Comparison of ENCODE assay signal across 8 cellular contexts in genomic region chr10:90871761-90872647, GRCh38. TPM values are rescaled to one million over a fixed set of nuclear protein-coding genes. Genes with fewer than 3 reads are reported as not detected.
DNase-seq lines count a peak whose midpoint lies in the region; TF ChIP-seq lines count a peak whose summit lies in the region.

Gene RPP30, plus strand, starts transcription at chr10:90871974. Its CDS starts 13 bp downstream, at chr10:90871987.

- peak within 1 kb of the TSS; percentile 95 for H2AFZ ChIP-seq in SK-N-SH (ENCODE audit: low read depth)

- H3K27me3 Mint-ChIP-seq in activated naive CD4-positive, alpha-beta T cell treated with anti-CD3 and anti-CD28 coated beads, Interleukin-2, amount 50 U/mL, for 24 hours = peaks cover 11% of the 10 kb centered on the region

- H3K36me3 Mint-ChIP-seq in activated naive CD4-positive, alpha-beta T cell treated with anti-CD3 and anti-CD28 coated beads, Interleukin-2, amount 50 U/mL, for 24 hours = peaks cover 7% of the 10 kb centered on the region

- in situ Hi-C loops in HAP-1 (cut with MboI; ENCODE audit: low sequenced_read_pairs) = loop anchor here (25.0 kb wide), 1 partner anchor 1085 kb away; no protein-coding TSS in a partner anchor

- H3K79me2 ChIP-seq in SK-N-SH (ENCODE audit: insufficient read depth) = peaks cover 31% of the 10 kb centered on the region

- H3K4me1 ChIP-seq in HAP-1 = no peaks in the 10 kb centered on the region
- H3K4me1 ChIP-seq in SK-N-SH (ENCODE audit: control insufficient read depth in 1 of 2, insufficient read depth in 2 of 2, low read depth in 1 of 2, low read length in 1 of 2) = peaks cover 5 to 9% of the 10 kb centered on the region in 2 experiments; a peak in 3 of 4 replicates
- H3K4me1 ChIP-seq in testis = peaks cover 5% of the 10 kb centered on the region

- peak within 1 kb of the TSS; percentile 76 for H3K4me3 ChIP-seq in HAP-1
- H3K4me3 ChIP-seq in MG63 = peak within 1 kb of the TSS; percentile 97
- H3K4me3 ChIP-seq in SK-N-SH (ENCODE audit: low read depth in 2 of 2, low read length in 1 of 2) = peak within 1 kb of the TSS; percentile 88 to 91
- H3K4me3 ChIP-seq in testis = peak within 1 kb of the TSS; percentile 83

- H3K27me3 ChIP-seq in HAP-1 (ENCODE audit: low read depth) = no peaks in the 10 kb centered on the region
- H3K27me3 ChIP-seq in MG63 = no peaks in the 10 kb centered on the region
- H3K27me3 ChIP-seq in SK-N-SH (ENCODE audit: insufficient read depth) = no peaks in the 10 kb centered on the region
- no peaks in the 10 kb centered on the region for H3K27me3 ChIP-seq in testis

- H3K9me3 ChIP-seq in HAP-1 = 0 out of 2 replicates have a peak, but pooled peaks cover 3% of the 10 kb centered on the region
- H3K9me3 ChIP-seq in MG63 = peaks cover 6% of the 10 kb centered on the region
- peaks cover 10% of the 10 kb centered on the region; the same call in 1 of the 2 replicates for H3K9me3 ChIP-seq in SK-N-SH
- no peaks in the 10 kb centered on the region for H3K9me3 ChIP-seq in testis

- H3K4me1 Mint-ChIP-seq in activated naive CD4-positive, alpha-beta T cell treated with anti-CD3 and anti-CD28 coated beads, Interleukin-2, amount 50 U/mL, for 24 hours = peaks cover 30% of the 10 kb centered on the region

- TF ChIP-seq CTCF in SK-N-SH (IDR thresholded peaks at IDR 0.05) = no peak
- TF ChIP-seq CTCF in testis (IDR thresholded peaks at IDR 0.05) = peak in 1 of 3 experiments; percentile 17

- under 1% methylated on average over 31 of the region's 43 CpGs for WGBS in SK-N-SH (ENCODE audit: low lambda C conversion rate)
- WGBS in testis, 2 donors = 0% methylated on average over 25 to 43 of the region's 43 CpGs

- H3K27ac ChIP-seq in SK-N-SH (ENCODE audit: low read depth in 2 of 2, low read length in 1 of 2) (peak within 1 kb of the TSS; percentile 25 to 60; a peak in 3 of 4 replicates), testis (peak within 1 kb of the TSS; percentile 63 to 78)

- no peak for TF ChIP-seq RAD21 in SK-N-SH (IDR thresholded peaks at IDR 0.05; ENCODE audit: low read length)

- no peak for TF ChIP-seq POLR2A in testis (IDR thresholded peaks at IDR 0.05)

- H3K9ac ChIP-seq in SK-N-SH = peak within 1 kb of the TSS; percentile 69

- intact Hi-C loops in testis (cut with DNase I; ENCODE audit: low total_unique reads) = no loop called here

- H3K4me3 Mint-ChIP-seq in activated naive CD4-positive, alpha-beta T cell treated with anti-CD3 and anti-CD28 coated beads, Interleukin-2, amount 50 U/mL, for 24 hours = peak within 1 kb of the TSS; percentile 99

- POLR2A ChIA-PET in SK-N-SH (lab: Yijun Ruan, JAX) = no interaction called here

- peak within 1 kb of the TSS; percentile 91 for H3K27ac Mint-ChIP-seq in activated naive CD4-positive, alpha-beta T cell treated with anti-CD3 and anti-CD28 coated beads, Interleukin-2, amount 50 U/mL, for 24 hours

- no peaks in the 10 kb centered on the region for H3K9me2 ChIP-seq in SK-N-SH

- no peaks in the 10 kb centered on the region for H4K20me1 ChIP-seq in SK-N-SH (ENCODE audit: insufficient read depth)

- H3F3A ChIP-seq in SK-N-SH (replicated peaks; ENCODE audit: insufficient read depth) = no peaks in the 10 kb centered on the region

- DNase-seq in GM03348 (ENCODE audit: low spot score) = peak; percentile 93
- DNase-seq in HAP-1 (ENCODE audit: low spot score in 2 of 2) = peak; percentile 75 to 87
- DNase-seq in MG63 = peak; percentile 83
- peak; percentile 87 for DNase-seq in SK-N-SH
- peak; percentile 83 for DNase-seq in globus pallidus (ENCODE audit: low spot score)
- DNase-seq in occipital lobe (lab: John Stamatoyannopoulos, UW) = peak; percentile 85
- peak; percentile 92 for DNase-seq in testis

- peak within 1 kb of the TSS; percentile 85 for H3K4me2 ChIP-seq in SK-N-SH

- peaks cover 18% of the 10 kb centered on the region for H3K36me3 ChIP-seq in HAP-1 (replicated peaks)
- H3K36me3 ChIP-seq in MG63 = peaks cover 19% of the 10 kb centered on the region
- peaks cover 11 to 19% of the 10 kb centered on the region in 2 experiments for H3K36me3 ChIP-seq in SK-N-SH (replicated peaks in 1 of 2; ENCODE audit: control insufficient read depth in 1 of 2, insufficient read depth in 2 of 2, low read length in 1 of 2)
- no peaks in the 10 kb centered on the region for H3K36me3 ChIP-seq in testis (ENCODE audit: low read depth, missing control alignments)

- CTCF ChIA-PET in SK-N-SH (lab: Yijun Ruan, JAX) = interaction anchor here (0.7 to 2.2 kb wide), 13 partner anchors 8 to 1069 kb away, joined by 3 to 10 read pairs (median 4); partner anchors contain the start of gene HTR7

- no peaks in the 10 kb centered on the region for H3K9me3 Mint-ChIP-seq in activated naive CD4-positive, alpha-beta T cell treated with anti-CD3 and anti-CD28 coated beads, Interleukin-2, amount 50 U/mL, for 24 hours

- TF ChIP-seq EP300 in SK-N-SH (IDR thresholded peaks at IDR 0.05; ENCODE audit: borderline replicate concordance in 1 of 2, low read depth in 1 of 2, low read length in 1 of 2) = no peak

TF ChIP-seq in SK-N-SH, 30 proteins besides CTCF, POLR2A, EP300 and RAD21:
- TF ChIP-seq USF1 (IDR thresholded peaks at IDR 0.05; ENCODE audit: borderline replicate concordance, low read depth) (peak; percentile 69), MXI1 (IDR thresholded peaks at IDR 0.05; ENCODE audit: low read depth, low read length) (peak; percentile 74), CHD2 (IDR thresholded peaks at IDR 0.05; ENCODE audit: low read length, partially characterized antibody) (peak; percentile 75), YY1 (IDR thresholded peaks at IDR 0.05; ENCODE audit: low read depth) (peak; percentile 94), MAX (IDR thresholded peaks at IDR 0.05; ENCODE audit: low read depth) (0 out of 2 replicates have a peak, but pooled peaks have one; percentile 29), POLR2AphosphoS5 (IDR thresholded peaks at IDR 0.05; ENCODE audit: low read depth, low read length) (peak; percentile 67), USF2 (IDR thresholded peaks at IDR 0.05; ENCODE audit: borderline replicate concordance, low read depth, low read length) (no peak), SIN3A (IDR thresholded peaks at IDR 0.05; ENCODE audit: borderline replicate concordance, low read depth, low read length) (no peak), NRF1 (IDR thresholded peaks at IDR 0.05; ENCODE audit: low read depth, low read length) (peak; percentile 89), TAF1 (IDR thresholded peaks at IDR 0.05; ENCODE audit: borderline replicate concordance, low read depth, low read length) (peak; percentile 76)

RNA-seq across cellular contexts. Expression of gene RPP30, which starts in this region (rescaled TPM):
- 61.5 and 78.7 TPM in 2 replicates for total RNA-seq in MG63 (2014; rRNA removed; shearing (Covaris generic); ENCODE audit: low replicate concordance)
- 16.7 and 18.6 TPM in 2 replicates for polyA plus RNA-seq in SK-N-SH (2012; rRNA removed)
- polyA plus RNA-seq in SK-N-SH (2012; cell fraction: cytosol; rRNA removed) = 18.9 and 21.0 TPM in 2 replicates
- polyA plus RNA-seq in SK-N-SH (2012; cell fraction: nucleus; rRNA removed) = 15.1 and 24.7 TPM in 2 replicates
- 85.6 TPM for total RNA-seq in occipital lobe
- total RNA-seq in testis = 10 to 100 TPM; 55.7 to 57.5 TPM
- 62.6 TPM for polyA plus RNA-seq in testis (ENCODE audit: insufficient read depth, low read depth, low replicate concordance)

Comparison
In these comparisons a context has a peak if more than half of its experiments do, and no peak if none do; other contexts are left out.
1. Peak in every context shown above with its lines: DNase-seq, H3K4me3 ChIP-seq and H3K27ac ChIP-seq.